ENCODE assay signal across 22 cellular contexts in the genomic region with DNA sequence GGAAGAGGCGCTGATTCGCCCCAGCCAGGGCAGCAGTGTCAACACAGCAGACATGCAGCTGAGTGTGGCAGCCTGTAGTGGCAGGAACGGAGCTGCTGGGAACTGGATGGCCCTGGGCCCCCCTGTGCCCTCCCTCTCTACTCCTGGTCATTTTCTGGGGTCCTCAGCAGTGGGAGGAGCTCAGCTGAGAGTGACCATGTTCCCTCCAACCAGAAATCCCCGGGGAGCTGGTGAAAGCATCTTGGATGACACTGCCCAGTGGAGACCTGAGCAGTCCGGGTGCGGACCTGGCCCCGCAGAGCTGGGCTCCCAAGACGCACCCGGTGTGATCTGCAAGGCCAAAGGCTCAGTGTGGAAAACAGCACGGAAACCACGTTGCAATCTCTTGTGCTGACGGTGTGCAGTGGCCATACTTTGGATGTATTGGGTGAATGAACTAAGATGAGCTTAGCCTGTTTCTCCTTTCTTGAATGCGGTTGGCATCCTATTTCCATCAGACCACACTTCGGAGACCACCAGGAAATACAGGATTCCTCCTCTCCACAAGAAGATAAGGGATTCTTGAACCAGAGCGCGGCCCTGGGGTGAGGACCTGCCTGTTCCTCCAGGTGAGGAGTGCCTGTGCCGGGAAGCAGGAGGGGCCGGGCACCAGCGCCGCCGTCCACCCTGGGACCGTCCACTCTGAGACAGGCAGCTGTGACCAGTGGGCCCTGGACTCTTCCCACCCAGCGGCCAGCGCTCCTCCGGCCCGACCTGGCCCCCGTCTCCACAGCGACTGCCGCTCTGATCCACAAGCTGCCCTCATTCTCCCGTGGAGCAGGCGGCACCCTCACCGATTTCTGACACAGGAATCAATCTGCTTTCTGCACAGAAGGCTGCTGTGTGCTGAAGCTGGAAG.
DNase-seq lines count a peak whose midpoint lies in the region; ATAC-seq, FAIRE-seq and TF ChIP-seq lines count a peak whose summit lies in the region.
"Had no signal": no experiment of that assay in that cellular context is flagged by ENCODE, and none has a peak within 500 bp of the region (broad histone marks: within the 10 kb centered on the region; RNA-seq: fewer than 3 reads in every experiment).

No MANE protein-coding gene starts in this region.

- H3K9me3 ChIP-seq in upper lobe of left lung = no peaks in the 10 kb centered on the region

- WGBS in upper lobe of left lung, 2 donors = 82 to 85% methylated on average over 22 to 32 of the region's 32 CpGs

- FAIRE-seq in bronchial epithelial cell (lab: Jason Lieb, UNC) = peak; percentile 60
- FAIRE-seq in HTR-8/SVneo (lab: Jason Lieb, UNC) = no peak
- FAIRE-seq: endothelial cell of umbilical vein had no signal

- TF ChIP-seq POLR2A in upper lobe of left lung (IDR thresholded peaks at IDR 0.05) = no peak

- no peak for TF ChIP-seq CTCF in bronchial epithelial cell (IDR thresholded peaks at IDR 0.05; ENCODE audit: insufficient read depth, low read length, severe bottlenecking)
- no peak for TF ChIP-seq CTCF in upper lobe of left lung (IDR thresholded peaks at IDR 0.05)

- H3K4me3 ChIP-seq in bronchial epithelial cell (ENCODE audit: low read depth, low read length) (no peak overlapping the region), upper lobe of left lung (no peak overlapping the region)
- H3K4me3 ChIP-seq: GM23338 had no signal

- no peak overlapping the region for H3K27ac ChIP-seq in upper lobe of left lung
- H3K27ac ChIP-seq in caudate nucleus (ENCODE audit: low read depth, low read length) = no peak overlapping the region
- H3K27ac ChIP-seq: brain microvascular endothelial cell, parathyroid adenoma had no signal

- H3K36me3 ChIP-seq in bronchial epithelial cell (ENCODE audit: control insufficient read depth, insufficient read depth, low read length) (no peaks in the 10 kb centered on the region), upper lobe of left lung (no peaks in the 10 kb centered on the region)
- H3K36me3 ChIP-seq: brain microvascular endothelial cell had no signal

- no peak for TF ChIP-seq EP300 in upper lobe of left lung (IDR thresholded peaks at IDR 0.05)

- ATAC-seq in upper lobe of left lung (ENCODE audit: low FRiP score in 2 of 2) (no peak), GM18861 (IDR thresholded peaks at IDR 0.05; ENCODE audit: unreplicated experiment) (no peak)
- ATAC-seq: GM23338; stimulated activated effector memory CD8-positive, alpha-beta T cell treated with anti-CD3 and anti-CD28 coated beads, Interleukin-12 subunit alpha, Interleukin-12 subunit beta, amount 100 ng/mL, for 72 hours had no signal

- H3K4me1 ChIP-seq in upper lobe of left lung = peaks cover 5 to 10% (median 9%) of the 10 kb centered on the region in 4 donors
- H3K4me1 ChIP-seq: parathyroid adenoma had no signal

- H3K27me3 ChIP-seq in bronchial epithelial cell (ENCODE audit: control insufficient read depth, insufficient read depth, low read length) = peaks cover 4% of the 10 kb centered on the region
- peaks cover 0 to 10% (median 2%) of the 10 kb centered on the region in 4 donors for H3K27me3 ChIP-seq in upper lobe of left lung
- H3K27me3 ChIP-seq: brain microvascular endothelial cell had no signal

- peak; percentile 48 for DNase-seq in activated CD8-positive, alpha-beta memory T cell treated with anti-CD3 and anti-CD28 coated beads for 24 hours
- no peak for DNase-seq in activated CD8-positive, alpha-beta memory T cell treated with anti-CD3 and anti-CD28 coated beads, Interleukin-2, amount 50 U/mL, for 4 hours
- DNase-seq in bronchial epithelial cell (ENCODE audit: low read depth) (no peak), mesenteric fat pad (ENCODE audit: low spot score) (peak; percentile 77), upper lobe of left lung (peak; percentile 18 to 81), caudate nucleus (lab: John Stamatoyannopoulos, UW) (no peak), HTR-8/SVneo (ENCODE audit: insufficient read length, low spot score) (no peak)
- DNase-seq: activated CD4-positive, CD25-positive, alpha-beta regulatory T cell; brain microvascular endothelial cell; DMS 273 treated with DMSO at 0.1 percent for 48 hours; GDM1; naive B cell; NCI-H1092 treated with DMSO at 0.1 percent for 48 hours; NCI-H2029 treated with DMSO at 0.1 percent for 48 hours; NCI-H510A; NK-92 treated with Interleukin-12 subunit alpha and Interleukin-12 subunit beta, amount 100 ng/mL, for 24 hours; T-helper 9 cell had no signal

Comparison
In these comparisons a context has a peak if more than half of its experiments do, and no peak if none do; other contexts are left out.
1. DNase-seq: peak in activated CD8-positive, alpha-beta memory T cell treated with anti-CD3 and anti-CD28 coated beads for 24 hours (single experiment), mesenteric fat pad (single experiment) and upper lobe of left lung (2 of 2); none in activated CD8-positive, alpha-beta memory T cell treated with anti-CD3 and anti-CD28 coated beads, Interleukin-2, amount 50 U/mL, for 4 hours (single experiment), bronchial epithelial cell (single experiment), caudate nucleus (0 of 61) and HTR-8/SVneo (single experiment).